Comparison of ENCODE assay signal across 9 cellular contexts in genomic region chr5:126868961-126869451, GRCh38.
DNase-seq lines count a peak whose midpoint lies in the region; ATAC-seq and TF ChIP-seq lines count a peak whose summit lies in the region.
"Had no signal": no experiment of that assay in that cellular context is flagged by ENCODE, and none has a peak within 500 bp of the region (broad histone marks: within the 10 kb centered on the region; RNA-seq: fewer than 3 reads in every experiment).

No MANE protein-coding gene starts in this region.

- TF ChIP-seq CTCF in fibroblast of villous mesenchyme (IDR thresholded peaks at IDR 0.05; ENCODE audit: insufficient read depth, low read depth, low read length) = no peak

- ATAC-seq in HG02884 (IDR thresholded peaks at IDR 0.05; ENCODE audit: unreplicated experiment) = peak; percentile 81

- peak overlapping the region; percentile 12 for H3K4me3 ChIP-seq in fibroblast of villous mesenchyme (ENCODE audit: low read depth, low read length)
- H3K4me3 ChIP-seq: SJSA1 had no signal

- DNase-seq in DMS79 treated with DMSO at 0.1 percent for 48 hours (lab: John Stamatoyannopoulos, UW) (peak; percentile 49), DMS79 (lab: John Stamatoyannopoulos, UW) (no peak), fibroblast of villous mesenchyme (ENCODE audit: low read depth) (peak; percentile 34), retina (peak; percentile 89), NCI-H2081 treated with DMSO at 0.1 percent for 48 hours (lab: John Stamatoyannopoulos, UW) (no peak), GF-D8 (lab: John Stamatoyannopoulos, UW) (no peak)
- peak; percentile 33 to 49 for DNase-seq in activated CD4-positive, alpha-beta T cell treated with anti-CD3 and anti-CD28 coated beads, Interleukin-2, amount 50 U/mL, for 48 hours

Comparison
In these comparisons a context has a peak if more than half of its experiments do, and no peak if none do; other contexts are left out.
1. DNase-seq: peak in DMS79 treated with DMSO at 0.1 percent for 48 hours (single experiment), activated CD4-positive, alpha-beta T cell treated with anti-CD3 and anti-CD28 coated beads, Interleukin-2, amount 50 U/mL, for 48 hours (2 of 2), fibroblast of villous mesenchyme (single experiment) and retina (single experiment); none in DMS79 (single experiment), NCI-H2081 treated with DMSO at 0.1 percent for 48 hours (single experiment) and GF-D8 (single experiment).